8 cellular contexts compared by ENCODE assay signal in the genomic region with DNA sequence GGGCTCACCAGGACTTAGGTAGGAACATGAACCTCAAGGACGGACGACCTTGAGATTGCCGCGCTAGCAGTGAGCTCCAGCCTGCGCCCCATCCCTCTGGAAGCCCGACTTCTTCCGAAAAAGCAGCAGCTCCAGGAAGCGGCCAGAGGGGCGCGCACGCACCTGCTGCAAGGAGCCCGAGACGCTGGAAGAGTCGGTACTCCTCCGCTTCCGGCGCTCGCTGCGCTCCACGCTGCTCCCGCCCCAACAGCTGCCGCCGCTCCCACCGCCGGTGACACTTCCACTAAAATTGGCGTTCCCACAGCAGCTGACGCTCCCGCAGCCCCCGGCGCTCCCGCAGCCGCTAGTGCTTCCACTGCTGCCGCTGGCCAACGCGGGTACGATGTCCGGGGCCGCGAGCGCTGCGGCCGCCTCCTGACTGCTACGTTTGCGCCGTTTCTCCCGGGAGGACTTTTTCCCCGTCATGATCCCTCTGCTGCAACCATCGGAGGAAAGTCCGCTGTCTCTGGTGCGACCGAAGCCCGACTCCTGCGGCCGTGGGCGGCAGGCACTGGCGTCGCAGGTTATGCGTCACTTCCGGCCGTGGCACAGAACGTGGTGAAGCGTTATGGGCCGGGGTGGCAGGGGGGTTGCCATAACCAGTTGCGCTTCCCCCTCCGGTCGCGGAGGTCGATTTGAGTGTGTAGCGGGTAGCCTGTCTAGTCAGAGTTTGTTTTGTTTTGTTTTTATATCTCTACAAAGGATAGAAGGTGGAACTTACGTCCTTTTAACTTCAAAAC.
A peak's percentile ranks its signal among the peaks of the same experiment; 100 is the strongest.
DNase-seq lines count a peak whose midpoint lies in the region; ATAC-seq and TF ChIP-seq lines count a peak whose summit lies in the region.

A gene with protein sequence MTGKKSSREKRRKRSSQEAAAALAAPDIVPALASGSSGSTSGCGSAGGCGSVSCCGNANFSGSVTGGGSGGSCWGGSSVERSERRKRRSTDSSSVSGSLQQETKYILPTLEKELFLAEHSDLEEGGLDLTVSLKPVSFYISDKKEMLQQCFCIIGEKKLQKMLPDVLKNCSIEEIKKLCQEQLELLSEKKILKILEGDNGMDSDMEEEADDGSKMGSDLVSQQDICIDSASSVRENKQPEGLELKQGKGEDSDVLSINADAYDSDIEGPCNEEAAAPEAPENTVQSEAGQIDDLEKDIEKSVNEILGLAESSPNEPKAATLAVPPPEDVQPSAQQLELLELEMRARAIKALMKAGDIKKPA (minus strand): TSS at position 552 of the 779 bp plus-strand sequence. CDS start 87 bp downstream, at position 465.

- DNase-seq in NCI-H187 (lab: John Stamatoyannopoulos, UW) (peak; percentile 70 to 74), T-helper 9 cell (peak; percentile 90), astrocyte of the hippocampus (ENCODE audit: low read depth, low spot score) (peak; percentile 96), hippocampal formation (lab: John Stamatoyannopoulos, UW) (peak; percentile 83 to 85), retinal pigment epithelial cell (ENCODE audit: low read depth) (peak; percentile 78), NOMO-1 treated with DMSO at 0.1 percent for 48 hours (lab: John Stamatoyannopoulos, UW; ENCODE audit: unreplicated experiment) (no peak)

- H3K4me3 ChIP-seq in retinal pigment epithelial cell (ENCODE audit: low read length) = peak within 1 kb of the TSS; percentile 59

- TF ChIP-seq CTCF in retinal pigment epithelial cell (conservative IDR thresholded peaks at IDR 0.05; ENCODE audit: low read depth, low read length) = peak; percentile 47

- ATAC-seq in GM18499 (IDR thresholded peaks at IDR 0.05; ENCODE audit: insufficient read depth, unreplicated experiment) = peak; percentile 87
- ATAC-seq in HG02943 (IDR thresholded peaks at IDR 0.05; ENCODE audit: low read depth, unreplicated experiment) = peak; percentile 95
